Comparison of ENCODE assay signal across 21 cellular contexts in the genomic region with DNA sequence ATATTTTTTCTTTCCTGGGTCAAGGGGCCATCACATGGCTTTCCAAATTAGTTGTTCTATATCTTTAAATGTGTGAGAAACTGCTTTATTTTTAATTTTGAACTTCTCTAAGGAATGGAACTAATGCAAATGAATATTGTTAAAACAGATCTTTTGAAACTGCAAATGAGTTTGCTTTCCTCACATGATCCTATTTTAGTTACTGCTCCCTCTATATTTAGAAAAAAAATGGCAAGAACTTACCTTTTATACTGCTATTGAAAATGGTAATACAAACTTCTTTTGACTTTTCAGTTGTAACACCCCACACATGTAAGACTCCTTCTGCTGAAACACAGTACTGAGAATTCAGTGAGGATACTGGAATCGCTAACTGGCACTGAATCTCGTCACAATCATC. TPM values are rescaled to one million over a fixed set of nuclear protein-coding genes. Genes with fewer than 3 reads are reported as not detected.
DNase-seq lines count a peak whose midpoint lies in the region; ATAC-seq and TF ChIP-seq lines count a peak whose summit lies in the region.
"Had no signal": no experiment of that assay in that cellular context is flagged by ENCODE, and none has a peak within 500 bp of the region (broad histone marks: within the 10 kb centered on the region; RNA-seq: fewer than 3 reads in every experiment).

No MANE protein-coding gene starts in this region.

- in situ Hi-C loops in Panc1 (cut with HindIII; ENCODE audit: low pct_unique_long_range_greater_than_20kb, low sequenced_read_pairs): no loop called here

- no peak overlapping the region for H3K4me3 ChIP-seq in Panc1 (ENCODE audit: low read depth in 2 of 2, low read length in 2 of 2)
- H3K4me3 ChIP-seq in esophagus muscularis mucosa: no peak overlapping the region
- H3K4me3 ChIP-seq: BLaER1 treated with 17β-estradiol and CSF1 and Interleukin-3, amounts not matched to agents 10 nM and 100 nM had no signal

- H3K36me3 Mint-ChIP-seq in activated CD4-positive, alpha-beta T cell treated with anti-CD3 and anti-CD28 coated beads, Interleukin-2, amount 10 ng/mL, durations not matched to agents 24 days and 14 days (ENCODE audit: low read depth): peaks cover 47% of the 10 kb centered on the region

- H3K4me3 Mint-ChIP-seq in activated CD4-positive, alpha-beta T cell treated with anti-CD3 and anti-CD28 coated beads, Interleukin-2, amount 10 ng/mL, durations not matched to agents 24 days and 14 days: no peak overlapping the region
- H3K4me3 Mint-ChIP-seq: CD14-positive monocyte; CD4-positive, alpha-beta T cell; CD8-positive, alpha-beta memory T cell had no signal

- POLR2A ChIA-PET in Panc1 (lab: Charles Lee): no interaction called here

- H3K9me3 ChIP-seq in Panc1 (ENCODE audit: control insufficient read depth, insufficient read depth, low read depth, low read length) (no peaks in the 10 kb centered on the region), esophagus muscularis mucosa (no peaks in the 10 kb centered on the region)
- H3K9me3 ChIP-seq: BE2C had no signal

- H3K27ac Mint-ChIP-seq in activated CD4-positive, alpha-beta T cell treated with anti-CD3 and anti-CD28 coated beads, Interleukin-2, amount 10 ng/mL, durations not matched to agents 24 days and 14 days: no peak overlapping the region
- H3K27ac Mint-ChIP-seq: CD14-positive monocyte; CD4-positive, alpha-beta T cell had no signal

- H3K27ac ChIP-seq in Panc1 (ENCODE audit: low read length) (no peak overlapping the region), esophagus muscularis mucosa (replicated peaks in 1 of 4) (no peak overlapping the region)
- H3K27ac ChIP-seq: 22Rv1; BLaER1 treated with 17β-estradiol and CSF1 and Interleukin-3, amounts not matched to agents 10 nM and 100 nM had no signal

- TF ChIP-seq EP300 in esophagus muscularis mucosa (IDR thresholded peaks at IDR 0.05): no peak

- H3K27me3 ChIP-seq in Panc1 (ENCODE audit: control insufficient read depth, insufficient read depth, low read length) (no peaks in the 10 kb centered on the region), esophagus muscularis mucosa (no peaks in the 10 kb centered on the region)
- H3K27me3 ChIP-seq: BE2C; BLaER1 treated with 17β-estradiol and CSF1 and Interleukin-3, amounts not matched to agents 10 nM and 100 nM had no signal

- WGBS in esophagus muscularis mucosa: 98% methylated on average over 2 of the region's 2 CpGs

- CTCF ChIA-PET in Panc1 (lab: Charles Lee): no interaction called here

- peak; percentile 11 for DNase-seq in activated CD4-positive, alpha-beta T cell treated with anti-CD3 and anti-CD28 coated beads, Interleukin-2, amount 10 ng/mL, durations not matched to agents 24 days and 14 days
- no peak for DNase-seq in activated CD4-positive, alpha-beta T cell treated with anti-CD3 and anti-CD28 coated beads, Interleukin-2, amount 50 U/mL, for 4 hours
- DNase-seq in Panc1 (ENCODE audit: low read depth, low spot score) (no peak), mesenteric fat pad (ENCODE audit: low spot score) (no peak), iPS-NIHi7 (ENCODE audit: extremely low spot score) (no peak), esophagus muscularis mucosa (ENCODE audit: extremely low spot score) (no peak)
- DNase-seq: ACHN; AML-193; BE2C; CD4-positive, alpha-beta T cell; CD8-positive, alpha-beta memory T cell; DMS 273 treated with DMSO at 0.1 percent for 48 hours; DMS79; EL; GDM1; GOT3; HCEC 1CT had no signal

- ATAC-seq in HG03432 (IDR thresholded peaks at IDR 0.05; ENCODE audit: unreplicated experiment) (peak; percentile 48), Panc1 (no peak)

- TSS peak; percentile 28 for BruUV-seq in Panc1 (replicated peaks; lab: Mats Ljungman, UMichigan)

- H3K36me3 ChIP-seq in Panc1 (ENCODE audit: control insufficient read depth, insufficient read depth, low read length) (no peaks in the 10 kb centered on the region; the same call in 1 of the 2 replicates), esophagus muscularis mucosa (peaks cover 37 to 93% (median 63%) of the 10 kb centered on the region in 4 donors)

- H3K4me1 ChIP-seq in Panc1 (ENCODE audit: control insufficient read depth, insufficient read depth, low read length): no peaks in the 10 kb centered on the region
- H3K4me1 ChIP-seq in esophagus muscularis mucosa: peaks cover 4 to 26% (median 12%) of the 10 kb centered on the region in 4 donors
- H3K4me1 ChIP-seq: BE2C had no signal

- intact Hi-C loops in activated CD4-positive, alpha-beta T cell treated with anti-CD3 and anti-CD28 coated beads, Interleukin-2, amount 10 ng/mL, durations not matched to agents 24 days and 14 days (cut with micrococcal nuclease): no loop called here
- intact Hi-C loops in Panc1 (cut with micrococcal nuclease; ENCODE audit: unreplicated experiment) (no loop called here), esophagus muscularis mucosa (cut with DNase I) (no loop called here)

- H3K27me3 Mint-ChIP-seq in activated CD4-positive, alpha-beta T cell treated with anti-CD3 and anti-CD28 coated beads, Interleukin-2, amount 10 ng/mL, durations not matched to agents 24 days and 14 days: no peaks in the 10 kb centered on the region
- H3K27me3 Mint-ChIP-seq: CD4-positive, alpha-beta T cell; CD8-positive, alpha-beta memory T cell had no signal

- peaks cover 6% of the 10 kb centered on the region for H3K9me3 Mint-ChIP-seq in activated CD4-positive, alpha-beta T cell treated with anti-CD3 and anti-CD28 coated beads, Interleukin-2, amount 10 ng/mL, durations not matched to agents 24 days and 14 days

- no peak for TF ChIP-seq CTCF in Panc1 (IDR thresholded peaks at IDR 0.05)
- TF ChIP-seq CTCF in esophagus muscularis mucosa (IDR thresholded peaks at IDR 0.05): no peak

- TF ChIP-seq POLR2A in esophagus muscularis mucosa (IDR thresholded peaks at IDR 0.05; ENCODE audit: low read depth): no peak

- H3K4me1 Mint-ChIP-seq in activated CD4-positive, alpha-beta T cell treated with anti-CD3 and anti-CD28 coated beads, Interleukin-2, amount 10 ng/mL, durations not matched to agents 24 days and 14 days: no peaks in the 10 kb centered on the region

RNA-seq across cellular contexts. Expression of gene IFNGR1, which starts 15.9 kb away (rescaled TPM):
- total RNA-seq in activated CD4-positive, alpha-beta T cell treated with anti-CD3 and anti-CD28 coated beads, Interleukin-2, amount 10 ng/mL, durations not matched to agents 24 days and 14 days: 13.9 and 14.4 TPM in 2 replicates
- total RNA-seq in Panc1 (2021; ENCODE audit: unreplicated experiment) (23.4 TPM), mesenteric fat pad (148 TPM), esophagus muscularis mucosa (10 to 100 TPM; 52.8 to 95.9 (median 62.9) TPM)
- polyA plus RNA-seq in Panc1 (2012; ENCODE audit: insufficient read length): 20.8 TPM

RNA-seq across cellular contexts. Expression of gene IL22RA2, which starts 29.8 kb away (rescaled TPM):
- total RNA-seq in activated CD4-positive, alpha-beta T cell treated with anti-CD3 and anti-CD28 coated beads, Interleukin-2, amount 10 ng/mL, durations not matched to agents 24 days and 14 days: not detected in 2 replicates
- total RNA-seq in Panc1 (2021; ENCODE audit: unreplicated experiment) (not detected), mesenteric fat pad (not detected), esophagus muscularis mucosa (not detected)
- not detected for polyA plus RNA-seq in Panc1 (2012; ENCODE audit: insufficient read length)
- total RNA-seq: CD4-positive, alpha-beta T cell; CD8-positive, alpha-beta memory T cell had no signal
- polyA plus RNA-seq: CD14-positive monocyte; CD8-positive, alpha-beta memory T cell had no signal
